ENCODE assay signal across 1 cellular context in the genomic region with DNA sequence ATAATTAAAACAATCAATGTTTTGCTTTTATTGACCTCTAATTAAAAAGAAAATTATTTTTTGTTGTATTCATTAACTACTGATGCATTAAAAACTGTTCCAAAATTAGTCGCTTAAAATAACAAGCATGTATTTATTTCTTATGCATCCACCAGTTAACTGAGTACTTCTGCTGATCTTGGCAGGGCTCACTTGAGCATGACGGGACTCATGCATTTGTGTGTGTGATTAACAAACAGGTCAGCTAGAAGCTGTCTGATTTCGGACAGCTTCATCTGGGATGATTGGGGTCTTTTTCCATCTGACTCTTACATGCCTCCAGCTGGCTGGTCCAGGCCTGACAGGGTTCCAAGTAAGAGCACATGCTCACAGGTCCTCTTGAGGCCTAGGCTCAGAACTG.
TF ChIP-seq lines count a peak whose summit lies in the region.

No MANE protein-coding gene starts in this region.

TF ChIP-seq in SK-N-SH treated with all-trans-retinoic acid at 6 μM for 48 hours, 23 proteins besides CTCF, POLR2A, EP300 and RAD21 (continued from another document):
- TF ChIP-seq ZFP30 (CRISPR knock-in tag; IDR thresholded peaks at IDR 0.05) (no peak), SNAI2 (CRISPR knock-in tag; IDR thresholded peaks at IDR 0.05) (no peak), ZNF70 (CRISPR knock-in tag; IDR thresholded peaks at IDR 0.05) (no peak), ESRRG (CRISPR knock-in tag; IDR thresholded peaks at IDR 0.05) (no peak), GLIS3 (CRISPR knock-in tag; IDR thresholded peaks at IDR 0.05) (no peak), CSRNP3 (CRISPR knock-in tag; IDR thresholded peaks at IDR 0.05) (no peak), RARB (CRISPR knock-in tag; IDR thresholded peaks at IDR 0.05) (no peak), OSR1 (CRISPR knock-in tag; IDR thresholded peaks at IDR 0.05) (no peak), ZNF8 (CRISPR knock-in tag; IDR thresholded peaks at IDR 0.05) (no peak), ZNF565 (CRISPR knock-in tag; conservative IDR thresholded peaks at IDR 0.05; ENCODE audit: low read depth) (no peak), TOX (CRISPR knock-in tag; IDR thresholded peaks at IDR 0.05; ENCODE audit: borderline replicate concordance) (no peak), ISL1 (CRISPR knock-in tag; IDR thresholded peaks at IDR 0.05) (no peak)
- TF ChIP-seq, protein P1, sequence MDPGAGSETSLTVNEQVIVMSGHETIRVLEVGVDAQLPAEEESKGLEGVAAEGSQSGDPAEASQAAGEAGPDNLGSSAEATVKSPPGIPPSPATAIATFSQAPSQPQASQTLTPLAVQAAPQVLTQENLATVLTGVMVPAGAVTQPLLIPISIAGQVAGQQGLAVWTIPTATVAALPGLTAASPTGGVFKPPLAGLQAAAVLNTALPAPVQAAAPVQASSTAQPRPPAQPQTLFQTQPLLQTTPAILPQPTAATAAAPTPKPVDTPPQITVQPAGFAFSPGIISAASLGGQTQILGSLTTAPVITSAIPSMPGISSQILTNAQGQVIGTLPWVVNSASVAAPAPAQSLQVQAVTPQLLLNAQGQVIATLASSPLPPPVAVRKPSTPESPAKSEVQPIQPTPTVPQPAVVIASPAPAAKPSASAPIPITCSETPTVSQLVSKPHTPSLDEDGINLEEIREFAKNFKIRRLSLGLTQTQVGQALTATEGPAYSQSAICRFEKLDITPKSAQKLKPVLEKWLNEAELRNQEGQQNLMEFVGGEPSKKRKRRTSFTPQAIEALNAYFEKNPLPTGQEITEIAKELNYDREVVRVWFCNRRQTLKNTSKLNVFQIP (CRISPR knock-in tag; IDR thresholded peaks at IDR 0.05; ENCODE audit: borderline replicate concordance, low read depth) = no peak
- TF ChIP-seq, protein P2, sequence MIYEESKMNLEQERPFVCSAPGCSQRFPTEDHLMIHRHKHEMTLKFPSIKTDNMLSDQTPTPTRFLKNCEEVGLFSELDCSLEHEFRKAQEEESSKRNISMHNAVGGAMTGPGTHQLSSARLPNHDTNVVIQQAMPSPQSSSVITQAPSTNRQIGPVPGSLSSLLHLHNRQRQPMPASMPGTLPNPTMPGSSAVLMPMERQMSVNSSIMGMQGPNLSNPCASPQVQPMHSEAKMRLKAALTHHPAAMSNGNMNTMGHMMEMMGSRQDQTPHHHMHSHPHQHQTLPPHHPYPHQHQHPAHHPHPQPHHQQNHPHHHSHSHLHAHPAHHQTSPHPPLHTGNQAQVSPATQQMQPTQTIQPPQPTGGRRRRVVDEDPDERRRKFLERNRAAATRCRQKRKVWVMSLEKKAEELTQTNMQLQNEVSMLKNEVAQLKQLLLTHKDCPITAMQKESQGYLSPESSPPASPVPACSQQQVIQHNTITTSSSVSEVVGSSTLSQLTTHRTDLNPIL (CRISPR knock-in tag; IDR thresholded peaks at IDR 0.05; ENCODE audit: low read depth) = no peak
- TF ChIP-seq, protein P3, sequence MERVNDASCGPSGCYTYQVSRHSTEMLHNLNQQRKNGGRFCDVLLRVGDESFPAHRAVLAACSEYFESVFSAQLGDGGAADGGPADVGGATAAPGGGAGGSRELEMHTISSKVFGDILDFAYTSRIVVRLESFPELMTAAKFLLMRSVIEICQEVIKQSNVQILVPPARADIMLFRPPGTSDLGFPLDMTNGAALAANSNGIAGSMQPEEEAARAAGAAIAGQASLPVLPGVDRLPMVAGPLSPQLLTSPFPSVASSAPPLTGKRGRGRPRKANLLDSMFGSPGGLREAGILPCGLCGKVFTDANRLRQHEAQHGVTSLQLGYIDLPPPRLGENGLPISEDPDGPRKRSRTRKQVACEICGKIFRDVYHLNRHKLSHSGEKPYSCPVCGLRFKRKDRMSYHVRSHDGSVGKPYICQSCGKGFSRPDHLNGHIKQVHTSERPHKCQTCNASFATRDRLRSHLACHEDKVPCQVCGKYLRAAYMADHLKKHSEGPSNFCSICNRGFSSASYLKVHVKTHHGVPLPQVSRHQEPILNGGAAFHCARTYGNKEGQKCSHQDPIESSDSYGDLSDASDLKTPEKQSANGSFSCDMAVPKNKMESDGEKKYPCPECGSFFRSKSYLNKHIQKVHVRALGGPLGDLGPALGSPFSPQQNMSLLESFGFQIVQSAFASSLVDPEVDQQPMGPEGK (CRISPR knock-in tag; IDR thresholded peaks at IDR 0.05; ENCODE audit: borderline replicate concordance) = no peak
TF ChIP-seq in SK-N-SH treated with all-trans-retinoic acid at 6 μM for 48 hours: peak in this region for 0.
